In the genomic region with DNA sequence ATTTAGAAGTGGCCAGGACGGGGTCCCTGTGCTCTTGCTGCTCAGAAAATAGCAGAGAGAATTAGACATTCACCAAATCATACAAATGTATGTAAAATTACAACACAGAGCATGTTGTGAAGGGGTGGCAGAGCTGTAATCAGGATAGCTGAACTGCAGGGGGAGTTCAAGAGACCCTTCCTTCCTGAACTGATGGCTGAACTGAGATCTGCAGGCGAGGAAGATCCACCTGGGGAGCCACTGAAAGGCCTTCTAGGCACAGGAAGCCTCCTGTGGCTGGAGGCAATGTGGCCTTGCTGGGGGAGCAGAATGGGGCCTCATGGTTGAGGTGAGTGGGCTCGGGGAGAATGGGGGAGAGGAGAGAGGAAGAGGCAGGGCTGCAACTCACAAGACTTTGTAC, we compare ENCODE assay signal across 37 cellular contexts.
"Had no signal": no experiment of that assay in that cellular context is flagged by ENCODE, and none has a peak within 500 bp of the region (broad histone marks: within the 10 kb centered on the region; RNA-seq: fewer than 3 reads in every experiment).

No MANE protein-coding gene starts in this region.

- H3K9me3 ChIP-seq: adrenal gland, body of pancreas, colonic mucosa, esophagus muscularis mucosa, gastrocnemius medialis had no signal

- H3K4me3 ChIP-seq: adrenal gland, body of pancreas, cardiac muscle cell, colonic mucosa, esophagus muscularis mucosa, gastrocnemius medialis, heart left ventricle had no signal

- DNase-seq: activated CD4-positive, alpha-beta memory T cell treated with anti-CD3 and anti-CD28 coated beads for 36 hours; activated CD4-positive, alpha-beta T cell treated with anti-CD3 and anti-CD28 coated beads for 36 hours; activated CD4-positive, alpha-beta T cell treated with anti-CD3 and anti-CD28 coated beads, Interleukin-2, amount 10 ng/mL, durations not matched to agents 24 days and 14 days; activated CD4-positive, CD25-positive, alpha-beta regulatory T cell; activated CD4-positive, CD25-positive, alpha-beta regulatory T cell treated with anti-CD3 and anti-CD28 coated beads, Interleukin-2, amount 50 U/mL, for 72 hours; activated CD8-positive, alpha-beta memory T cell treated with anti-CD3 and anti-CD28 coated beads, Interleukin-2, amount 10 ng/mL, durations not matched to agents 7 days and 5 days; activated CD8-positive, alpha-beta memory T cell treated with anti-CD3 and anti-CD28 coated beads, Interleukin-2, amount 50 U/mL, for 4 hours; activated CD8-positive, alpha-beta T cell treated with anti-CD3 and anti-CD28 coated beads, Interleukin-2, amount 10 ng/mL, durations not matched to agents 7 days and 5 days; activated effector memory CD4-positive, alpha-beta T cell treated with anti-CD3 and anti-CD28 coated beads, Interleukin-2, amount 50 U/mL, for 16 hours; activated naive CD4-positive, alpha-beta T cell treated with anti-CD3 and anti-CD28 coated beads for 36 hours; activated naive CD8-positive, alpha-beta T cell treated with anti-CD3 and anti-CD28 coated beads for 36 hours; activated naive CD8-positive, alpha-beta T cell treated with anti-CD3 and anti-CD28 coated beads, Interleukin-2, amount 50 U/mL, for 24 hours; activated T-cell treated with anti-CD3 and anti-CD28 coated beads, Interleukin-2, amount 50 U/mL, for 1 hour; activated T-cell treated with anti-CD3 and anti-CD28 coated beads, Interleukin-2, amount 50 U/mL, for 48 hours; adrenal gland; amygdala; aorta; body of pancreas; central memory CD4-positive, alpha-beta T cell; cerebellar nuclear complex; colonic mucosa; effector CD8-positive, alpha-beta T cell; erythroblast; foreskin keratinocyte; gastrocnemius medialis; glutamatergic neuron; heart left ventricle; T-helper 1 cell; T-helper 17 cell; T1000; WERI-Rb-1 had no signal

- ATAC-seq: activated CD4-positive, alpha-beta T cell treated with anti-CD3 and anti-CD28 coated beads for 36 hours; activated CD8-positive, alpha-beta memory T cell treated with anti-CD3 and anti-CD28 coated beads, Interleukin-2, amount 10 ng/mL, durations not matched to agents 7 days and 5 days; activated CD8-positive, alpha-beta T cell treated with anti-CD3 and anti-CD28 coated beads, Interleukin-2, amount 10 ng/mL, durations not matched to agents 7 days and 5 days; activated naive CD8-positive, alpha-beta T cell treated with anti-CD3 and anti-CD28 coated beads, Interleukin-2, amount 50 U/mL, for 24 hours; body of pancreas; foreskin keratinocyte; gastrocnemius medialis; heart left ventricle; T-helper 17 cell had no signal

- H3K36me3 Mint-ChIP-seq: activated CD4-positive, alpha-beta memory T cell treated with anti-CD3 and anti-CD28 coated beads for 36 hours; activated CD8-positive, alpha-beta memory T cell treated with anti-CD3 and anti-CD28 coated beads, Interleukin-2, amount 10 ng/mL, durations not matched to agents 7 days and 5 days; activated naive CD4-positive, alpha-beta T cell treated with anti-CD3 and anti-CD28 coated beads, Interleukin-2, amount 50 U/mL, for 24 hours; activated naive CD8-positive, alpha-beta T cell treated with anti-CD3 and anti-CD28 coated beads for 36 hours had no signal

- H3K27ac ChIP-seq: adrenal gland, body of pancreas, cardiac muscle cell, colonic mucosa, esophagus muscularis mucosa, foreskin keratinocyte, gastrocnemius medialis, heart left ventricle, WERI-Rb-1 had no signal

- H3K4me1 Mint-ChIP-seq: activated CD4-positive, alpha-beta T cell treated with anti-CD3 and anti-CD28 coated beads for 36 hours; activated naive CD4-positive, alpha-beta T cell treated with anti-CD3 and anti-CD28 coated beads, Interleukin-2, amount 50 U/mL, for 24 hours; activated naive CD8-positive, alpha-beta T cell treated with anti-CD3 and anti-CD28 coated beads for 36 hours; activated naive CD8-positive, alpha-beta T cell treated with anti-CD3 and anti-CD28 coated beads, Interleukin-2, amount 50 U/mL, for 24 hours; T-helper 17 cell had no signal

- H3K27ac Mint-ChIP-seq: activated CD4-positive, alpha-beta memory T cell treated with anti-CD3 and anti-CD28 coated beads for 36 hours; activated CD4-positive, alpha-beta T cell treated with anti-CD3 and anti-CD28 coated beads for 36 hours; activated CD4-positive, alpha-beta T cell treated with anti-CD3 and anti-CD28 coated beads, Interleukin-2, amount 10 ng/mL, durations not matched to agents 24 days and 14 days; activated CD8-positive, alpha-beta memory T cell treated with anti-CD3 and anti-CD28 coated beads, Interleukin-2, amount 10 ng/mL, durations not matched to agents 7 days and 5 days; activated CD8-positive, alpha-beta T cell treated with anti-CD3 and anti-CD28 coated beads, Interleukin-2, amount 10 ng/mL, durations not matched to agents 7 days and 5 days; activated naive CD4-positive, alpha-beta T cell treated with anti-CD3 and anti-CD28 coated beads for 36 hours; activated naive CD4-positive, alpha-beta T cell treated with anti-CD3 and anti-CD28 coated beads, Interleukin-2, amount 50 U/mL, for 24 hours; activated naive CD8-positive, alpha-beta T cell treated with anti-CD3 and anti-CD28 coated beads for 36 hours; activated naive CD8-positive, alpha-beta T cell treated with anti-CD3 and anti-CD28 coated beads, Interleukin-2, amount 50 U/mL, for 24 hours; activated T-helper 1 cell treated with anti-CD3 and anti-CD28 coated beads, Interleukin-12 subunit alpha, Interleukin-12 subunit beta, Interleukin-2, Interleukin-4 antibody, amounts not matched to agents 30 ng/mL and 10 ng/mL and 1 ng/mL, durations not matched to agents 14 hours and 24 hours and 36 hours; activated T-helper 2 cell treated with anti-CD3 and anti-CD28 coated beads, Interferon-gamma antibody, Interleukin-2, Interleukin-4, amounts not matched to agents 10 μg/mL and 5 μg/mL and 100 μg/mL, durations not matched to agents 14 hours and 24 hours and 36 hours; T-helper 17 cell; T-helper 2 cell treated with Interferon-gamma antibody and Interleukin-4, amounts not matched to agents 5 μg/mL and 100 μg/mL, for 36 hours had no signal

- H3K27me3 ChIP-seq: adrenal gland, body of pancreas, cardiac muscle cell, colonic mucosa, esophagus muscularis mucosa, foreskin keratinocyte, gastrocnemius medialis had no signal

- H3K9me3 Mint-ChIP-seq: activated CD4-positive, alpha-beta memory T cell treated with anti-CD3 and anti-CD28 coated beads for 36 hours; activated CD4-positive, alpha-beta T cell treated with anti-CD3 and anti-CD28 coated beads, Interleukin-2, amount 10 ng/mL, durations not matched to agents 24 days and 14 days; activated naive CD4-positive, alpha-beta T cell treated with anti-CD3 and anti-CD28 coated beads for 36 hours; activated naive CD4-positive, alpha-beta T cell treated with anti-CD3 and anti-CD28 coated beads, Interleukin-2, amount 50 U/mL, for 24 hours; activated naive CD8-positive, alpha-beta T cell treated with anti-CD3 and anti-CD28 coated beads for 36 hours; activated T-helper 1 cell treated with anti-CD3 and anti-CD28 coated beads, Interleukin-12 subunit alpha, Interleukin-12 subunit beta, Interleukin-2, Interleukin-4 antibody, amounts not matched to agents 30 ng/mL and 10 ng/mL and 1 ng/mL, durations not matched to agents 14 hours and 24 hours and 36 hours; activated T-helper 2 cell treated with anti-CD3 and anti-CD28 coated beads, Interferon-gamma antibody, Interleukin-2, Interleukin-4, amounts not matched to agents 10 μg/mL and 5 μg/mL and 100 μg/mL, durations not matched to agents 14 hours and 24 hours and 36 hours; T-helper 2 cell treated with Interferon-gamma antibody and Interleukin-4, amounts not matched to agents 5 μg/mL and 100 μg/mL, for 36 hours had no signal

- H3K4me3 Mint-ChIP-seq: activated CD4-positive, alpha-beta memory T cell treated with anti-CD3 and anti-CD28 coated beads for 36 hours; activated CD4-positive, alpha-beta T cell treated with anti-CD3 and anti-CD28 coated beads for 36 hours; activated CD4-positive, alpha-beta T cell treated with anti-CD3 and anti-CD28 coated beads, Interleukin-2, amount 10 ng/mL, durations not matched to agents 24 days and 14 days; activated CD8-positive, alpha-beta memory T cell treated with anti-CD3 and anti-CD28 coated beads, Interleukin-2, amount 10 ng/mL, durations not matched to agents 7 days and 5 days; activated CD8-positive, alpha-beta T cell treated with anti-CD3 and anti-CD28 coated beads, Interleukin-2, amount 10 ng/mL, durations not matched to agents 7 days and 5 days; activated naive CD4-positive, alpha-beta T cell treated with anti-CD3 and anti-CD28 coated beads for 36 hours; activated naive CD4-positive, alpha-beta T cell treated with anti-CD3 and anti-CD28 coated beads, Interleukin-2, amount 50 U/mL, for 24 hours; activated naive CD8-positive, alpha-beta T cell treated with anti-CD3 and anti-CD28 coated beads for 36 hours; activated naive CD8-positive, alpha-beta T cell treated with anti-CD3 and anti-CD28 coated beads, Interleukin-2, amount 50 U/mL, for 24 hours; activated T-helper 1 cell treated with anti-CD3 and anti-CD28 coated beads, Interleukin-12 subunit alpha, Interleukin-12 subunit beta, Interleukin-2, Interleukin-4 antibody, amounts not matched to agents 30 ng/mL and 10 ng/mL and 1 ng/mL, durations not matched to agents 14 hours and 24 hours and 36 hours; T-helper 17 cell; T-helper 2 cell treated with Interferon-gamma antibody and Interleukin-4, amounts not matched to agents 5 μg/mL and 100 μg/mL, for 36 hours had no signal

- H3K4me1 ChIP-seq: adrenal gland, body of pancreas, colonic mucosa, esophagus muscularis mucosa, foreskin keratinocyte, gastrocnemius medialis, heart left ventricle had no signal

- H3K36me3 ChIP-seq: adrenal gland, cardiac muscle cell, colonic mucosa, esophagus muscularis mucosa, gastrocnemius medialis, heart left ventricle, WERI-Rb-1 had no signal
